1 cellular context compared by ENCODE assay signal in the genomic region with DNA sequence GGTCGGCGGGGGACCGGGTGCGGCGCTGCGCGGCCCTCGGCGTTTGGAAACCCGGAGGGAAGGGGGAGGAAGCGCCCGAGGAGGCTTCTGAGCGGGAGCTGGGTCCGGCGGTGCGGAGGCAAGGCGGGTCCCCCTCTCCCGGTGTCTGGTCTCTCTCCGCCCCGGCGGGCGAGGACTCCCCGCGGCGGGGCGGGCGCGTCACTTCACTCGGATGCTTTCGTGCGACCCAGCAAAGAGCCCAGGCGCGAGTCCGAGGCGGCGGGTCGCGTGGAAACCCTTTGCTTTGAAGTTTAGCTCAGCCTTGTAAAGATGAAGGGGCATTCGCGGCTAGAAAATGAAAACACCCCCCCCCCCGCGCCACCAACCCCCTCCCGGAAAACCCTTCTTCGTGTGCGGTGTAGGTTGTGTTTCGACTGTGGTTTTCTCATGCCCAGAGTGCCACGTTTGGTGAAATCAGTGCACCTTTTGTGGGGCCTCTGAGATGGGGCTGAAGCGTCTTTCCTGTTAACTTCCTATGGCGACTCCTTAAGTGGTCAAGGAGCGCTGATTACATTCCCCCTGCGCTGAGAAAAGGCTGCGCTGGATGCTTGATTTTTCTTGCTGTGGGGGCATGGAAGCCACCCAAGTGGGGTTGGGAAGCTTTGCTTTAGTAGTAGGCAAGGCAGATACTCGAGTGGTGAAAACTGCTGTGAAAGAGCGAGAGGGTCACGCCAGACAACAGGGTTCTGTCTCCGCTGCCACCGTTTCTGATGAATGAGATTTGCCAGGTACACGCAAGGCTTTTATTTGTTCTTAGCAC.
TF ChIP-seq lines count a peak whose summit lies in the region.

No MANE protein-coding gene starts in this region.

TF ChIP-seq in K562, 482 proteins besides CTCF, POLR2A, EP300 and RAD21 (continued from another document):
- TF ChIP-seq, protein P1, sequence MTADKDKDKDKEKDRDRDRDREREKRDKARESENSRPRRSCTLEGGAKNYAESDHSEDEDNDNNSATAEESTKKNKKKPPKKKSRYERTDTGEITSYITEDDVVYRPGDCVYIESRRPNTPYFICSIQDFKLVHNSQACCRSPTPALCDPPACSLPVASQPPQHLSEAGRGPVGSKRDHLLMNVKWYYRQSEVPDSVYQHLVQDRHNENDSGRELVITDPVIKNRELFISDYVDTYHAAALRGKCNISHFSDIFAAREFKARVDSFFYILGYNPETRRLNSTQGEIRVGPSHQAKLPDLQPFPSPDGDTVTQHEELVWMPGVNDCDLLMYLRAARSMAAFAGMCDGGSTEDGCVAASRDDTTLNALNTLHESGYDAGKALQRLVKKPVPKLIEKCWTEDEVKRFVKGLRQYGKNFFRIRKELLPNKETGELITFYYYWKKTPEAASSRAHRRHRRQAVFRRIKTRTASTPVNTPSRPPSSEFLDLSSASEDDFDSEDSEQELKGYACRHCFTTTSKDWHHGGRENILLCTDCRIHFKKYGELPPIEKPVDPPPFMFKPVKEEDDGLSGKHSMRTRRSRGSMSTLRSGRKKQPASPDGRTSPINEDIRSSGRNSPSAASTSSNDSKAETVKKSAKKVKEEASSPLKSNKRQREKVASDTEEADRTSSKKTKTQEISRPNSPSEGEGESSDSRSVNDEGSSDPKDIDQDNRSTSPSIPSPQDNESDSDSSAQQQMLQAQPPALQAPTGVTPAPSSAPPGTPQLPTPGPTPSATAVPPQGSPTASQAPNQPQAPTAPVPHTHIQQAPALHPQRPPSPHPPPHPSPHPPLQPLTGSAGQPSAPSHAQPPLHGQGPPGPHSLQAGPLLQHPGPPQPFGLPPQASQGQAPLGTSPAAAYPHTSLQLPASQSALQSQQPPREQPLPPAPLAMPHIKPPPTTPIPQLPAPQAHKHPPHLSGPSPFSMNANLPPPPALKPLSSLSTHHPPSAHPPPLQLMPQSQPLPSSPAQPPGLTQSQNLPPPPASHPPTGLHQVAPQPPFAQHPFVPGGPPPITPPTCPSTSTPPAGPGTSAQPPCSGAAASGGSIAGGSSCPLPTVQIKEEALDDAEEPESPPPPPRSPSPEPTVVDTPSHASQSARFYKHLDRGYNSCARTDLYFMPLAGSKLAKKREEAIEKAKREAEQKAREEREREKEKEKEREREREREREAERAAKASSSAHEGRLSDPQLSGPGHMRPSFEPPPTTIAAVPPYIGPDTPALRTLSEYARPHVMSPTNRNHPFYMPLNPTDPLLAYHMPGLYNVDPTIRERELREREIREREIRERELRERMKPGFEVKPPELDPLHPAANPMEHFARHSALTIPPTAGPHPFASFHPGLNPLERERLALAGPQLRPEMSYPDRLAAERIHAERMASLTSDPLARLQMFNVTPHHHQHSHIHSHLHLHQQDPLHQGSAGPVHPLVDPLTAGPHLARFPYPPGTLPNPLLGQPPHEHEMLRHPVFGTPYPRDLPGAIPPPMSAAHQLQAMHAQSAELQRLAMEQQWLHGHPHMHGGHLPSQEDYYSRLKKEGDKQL (CRISPR knock-in tag; IDR thresholded peaks at IDR 0.05; ENCODE audit: borderline replicate concordance) = no peak
- TF ChIP-seq ZNF830 (CRISPR knock-in tag; IDR thresholded peaks at IDR 0.05) (no peak), TAL1 (IDR thresholded peaks at IDR 0.05) (no peak), BCOR (IDR thresholded peaks at IDR 0.05) (no peak), IFI16 (CRISPR knock-in tag; IDR thresholded peaks at IDR 0.05) (no peak), PHTF2 (CRISPR knock-in tag; IDR thresholded peaks at IDR 0.05) (no peak), POLR3G (IDR thresholded peaks at IDR 0.05; ENCODE audit: extremely low read depth, insufficient read length, insufficient replicate concordance) (no peak), RFX5 (IDR thresholded peaks at IDR 0.05; ENCODE audit: low read depth, low read length) (no peak), SRSF7 (optimal IDR thresholded peaks at IDR 0.05; ENCODE audit: low read depth, low read length) (no peak), SMARCB1 (IDR thresholded peaks at IDR 0.05; ENCODE audit: insufficient read length, low read depth) (no peak), ATF1 (CRISPR knock-in tag; IDR thresholded peaks at IDR 0.05) (no peak), ATF1 (tag; IDR thresholded peaks at IDR 0.05) (no peak), RUNX1 (IDR thresholded peaks at IDR 0.05; ENCODE audit: low read depth) (no peak)
- TF ChIP-seq, protein P2, sequence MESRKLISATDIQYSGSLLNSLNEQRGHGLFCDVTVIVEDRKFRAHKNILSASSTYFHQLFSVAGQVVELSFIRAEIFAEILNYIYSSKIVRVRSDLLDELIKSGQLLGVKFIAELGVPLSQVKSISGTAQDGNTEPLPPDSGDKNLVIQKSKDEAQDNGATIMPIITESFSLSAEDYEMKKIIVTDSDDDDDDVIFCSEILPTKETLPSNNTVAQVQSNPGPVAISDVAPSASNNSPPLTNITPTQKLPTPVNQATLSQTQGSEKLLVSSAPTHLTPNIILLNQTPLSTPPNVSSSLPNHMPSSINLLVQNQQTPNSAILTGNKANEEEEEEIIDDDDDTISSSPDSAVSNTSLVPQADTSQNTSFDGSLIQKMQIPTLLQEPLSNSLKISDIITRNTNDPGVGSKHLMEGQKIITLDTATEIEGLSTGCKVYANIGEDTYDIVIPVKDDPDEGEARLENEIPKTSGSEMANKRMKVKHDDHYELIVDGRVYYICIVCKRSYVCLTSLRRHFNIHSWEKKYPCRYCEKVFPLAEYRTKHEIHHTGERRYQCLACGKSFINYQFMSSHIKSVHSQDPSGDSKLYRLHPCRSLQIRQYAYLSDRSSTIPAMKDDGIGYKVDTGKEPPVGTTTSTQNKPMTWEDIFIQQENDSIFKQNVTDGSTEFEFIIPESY (CRISPR knock-in tag; IDR thresholded peaks at IDR 0.05) = no peak
- TF ChIP-seq, protein P3, sequence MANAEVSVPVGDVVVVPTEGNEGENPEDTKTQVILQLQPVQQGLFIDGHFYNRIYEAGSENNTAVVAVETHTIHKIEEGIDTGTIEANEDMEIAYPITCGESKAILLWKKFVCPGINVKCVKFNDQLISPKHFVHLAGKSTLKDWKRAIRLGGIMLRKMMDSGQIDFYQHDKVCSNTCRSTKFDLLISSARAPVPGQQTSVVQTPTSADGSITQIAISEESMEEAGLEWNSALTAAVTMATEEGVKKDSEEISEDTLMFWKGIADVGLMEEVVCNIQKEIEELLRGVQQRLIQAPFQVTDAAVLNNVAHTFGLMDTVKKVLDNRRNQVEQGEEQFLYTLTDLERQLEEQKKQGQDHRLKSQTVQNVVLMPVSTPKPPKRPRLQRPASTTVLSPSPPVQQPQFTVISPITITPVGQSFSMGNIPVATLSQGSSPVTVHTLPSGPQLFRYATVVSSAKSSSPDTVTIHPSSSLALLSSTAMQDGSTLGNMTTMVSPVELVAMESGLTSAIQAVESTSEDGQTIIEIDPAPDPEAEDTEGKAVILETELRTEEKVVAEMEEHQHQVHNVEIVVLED (CRISPR knock-in tag; IDR thresholded peaks at IDR 0.05) = no peak
- TF ChIP-seq, protein P4, sequence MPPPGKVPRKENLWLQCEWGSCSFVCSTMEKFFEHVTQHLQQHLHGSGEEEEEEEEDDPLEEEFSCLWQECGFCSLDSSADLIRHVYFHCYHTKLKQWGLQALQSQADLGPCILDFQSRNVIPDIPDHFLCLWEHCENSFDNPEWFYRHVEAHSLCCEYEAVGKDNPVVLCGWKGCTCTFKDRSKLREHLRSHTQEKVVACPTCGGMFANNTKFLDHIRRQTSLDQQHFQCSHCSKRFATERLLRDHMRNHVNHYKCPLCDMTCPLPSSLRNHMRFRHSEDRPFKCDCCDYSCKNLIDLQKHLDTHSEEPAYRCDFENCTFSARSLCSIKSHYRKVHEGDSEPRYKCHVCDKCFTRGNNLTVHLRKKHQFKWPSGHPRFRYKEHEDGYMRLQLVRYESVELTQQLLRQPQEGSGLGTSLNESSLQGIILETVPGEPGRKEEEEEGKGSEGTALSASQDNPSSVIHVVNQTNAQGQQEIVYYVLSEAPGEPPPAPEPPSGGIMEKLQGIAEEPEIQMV (tag; conservative IDR thresholded peaks at IDR 0.05; ENCODE audit: low read depth) = no peak
